ENCODE assay signal across 11 cellular contexts in genomic region chr1:150257624-150258274, GRCh38. TPM values are rescaled to one million over a fixed set of nuclear protein-coding genes. Genes with fewer than 3 reads are reported as not detected.
DNase-seq lines count a peak whose midpoint lies in the region; ATAC-seq and TF ChIP-seq lines count a peak whose summit lies in the region.
"Had no signal": no experiment of that assay in that cellular context is flagged by ENCODE, and none has a peak within 500 bp of the region (broad histone marks: within the 10 kb centered on the region; RNA-seq: fewer than 3 reads in every experiment).

Gene CA14, plus strand, starts transcription at chr1:150257774. Its CDS starts 355 bp downstream, at chr1:150258129.

- H3K4me3 ChIP-seq in ovary: no peak within 1 kb of the TSS

- no peak for TF ChIP-seq EP300 in ovary (IDR thresholded peaks at IDR 0.05)

- TF ChIP-seq CTCF in VCaP (conservative IDR thresholded peaks at IDR 0.05) (no peak), ovary (IDR thresholded peaks at IDR 0.05) (no peak)

- ATAC-seq in left ventricle myocardium superior: peak; percentile 60
- no peak for ATAC-seq in GM18511 (IDR thresholded peaks at IDR 0.05; ENCODE audit: unreplicated experiment)
- no peak for ATAC-seq in GM21360 (IDR thresholded peaks at IDR 0.05; ENCODE audit: unreplicated experiment)
- ATAC-seq: naive thymus-derived CD4-positive, alpha-beta T cell had no signal

- no peaks in the 10 kb centered on the region for H3K9me3 ChIP-seq in ovary

- intact Hi-C loops in left ventricle myocardium superior (cut with micrococcal nuclease) (no loop called here), ovary (cut with DNase I) (no loop called here)

- peak; percentile 72 for DNase-seq in ELF-1 (ENCODE audit: low read depth, low spot score)
- peak; percentile 58 for DNase-seq in left ventricle myocardium superior
- DNase-seq in ovary: peak in 3 of 5 donors; percentile 34 to 45 (median 45)
- DNase-seq in dedifferentiated amniotic fluid mesenchymal stem cell (ENCODE audit: extremely low spot score): no peak
- DNase-seq in NCI-H187 treated with DMSO at 0.1 percent for 48 hours (lab: John Stamatoyannopoulos, UW): no peak
- DNase-seq: activated CD4-positive, alpha-beta T cell treated with anti-CD3 and anti-CD28 coated beads, Interleukin-2, amount 10 ng/mL, durations not matched to agents 7 days and 5 days; effector CD4-positive, alpha-beta T cell; naive thymus-derived CD4-positive, alpha-beta T cell had no signal

- 35 to 44% (median 37%) methylated on average over 11 of the region's 11 CpGs for WGBS in ovary, 3 donors

- H3K27ac ChIP-seq in VCaP (peak within 1 kb of the TSS; percentile 20; the same call in 1 of the 2 replicates), ovary (peak within 1 kb of the TSS in 1 of 2 donors; percentile 72)

- no peaks in the 10 kb centered on the region for H3K27me3 ChIP-seq in ovary

- H3K4me1 ChIP-seq in ovary (ENCODE audit: insufficient read depth): peaks cover 4% of the 10 kb centered on the region

- TF ChIP-seq POLR2A in ovary (IDR thresholded peaks at IDR 0.05): no peak

- H3K36me3 ChIP-seq in ovary: no peaks in the 10 kb centered on the region

RNA-seq across cellular contexts. Expression of gene CA14, which starts in this region (rescaled TPM):
- total RNA-seq in left ventricle myocardium superior: 22.8 TPM
- total RNA-seq in ovary: 1 to 10 TPM in 4 of 7 donors, under 1 TPM in 2, not detected in 1; 0.23 to 5.7 (median 1.2) TPM
- under 1 TPM; 0.38 to 0.58 TPM for polyA plus RNA-seq in ovary
- total RNA-seq: activated CD4-positive, alpha-beta T cell treated with anti-CD3 and anti-CD28 coated beads, Interleukin-2, amount 10 ng/mL, durations not matched to agents 7 days and 5 days; naive thymus-derived CD4-positive, alpha-beta T cell had no signal

Comparison
In these comparisons a context has a peak if more than half of its experiments do, and no peak if none do; other contexts are left out.
1. DNase-seq: peak in ELF-1 (single experiment), left ventricle myocardium superior (single experiment) and ovary (3 of 5); none in dedifferentiated amniotic fluid mesenchymal stem cell (single experiment) and NCI-H187 treated with DMSO at 0.1 percent for 48 hours (single experiment).